ENCODE assay signal across 28 cellular contexts in genomic region chr6:108780784-108781183, GRCh38.
"Had no signal": no experiment of that assay in that cellular context is flagged by ENCODE, and none has a peak within 500 bp of the region (broad histone marks: within the 10 kb centered on the region; RNA-seq: fewer than 3 reads in every experiment).

No MANE protein-coding gene starts in this region.

- H3K4me3 Mint-ChIP-seq: activated CD4-positive, alpha-beta T cell treated with anti-CD3 and anti-CD28 coated beads, Interleukin-2, amount 10 ng/mL, durations not matched to agents 24 days and 14 days; activated CD8-positive, alpha-beta memory T cell treated with anti-CD3 and anti-CD28 coated beads, Interleukin-2, amount 10 ng/mL, durations not matched to agents 7 days and 5 days; activated naive CD8-positive, alpha-beta T cell treated with anti-CD3 and anti-CD28 coated beads for 36 hours; central memory CD8-positive, alpha-beta T cell had no signal

- H3K9me3 Mint-ChIP-seq: activated CD4-positive, alpha-beta T cell treated with anti-CD3 and anti-CD28 coated beads, Interleukin-2, amount 10 ng/mL, durations not matched to agents 24 days and 14 days; activated naive CD8-positive, alpha-beta T cell treated with anti-CD3 and anti-CD28 coated beads for 36 hours; central memory CD8-positive, alpha-beta T cell had no signal

- H3K27ac ChIP-seq: ascending aorta, cardiac muscle cell had no signal

- H3K36me3 ChIP-seq: ascending aorta, cardiac muscle cell had no signal

- DNase-seq: activated CD4-positive, alpha-beta T cell treated with anti-CD3 and anti-CD28 coated beads, Interleukin-2, amount 10 ng/mL, durations not matched to agents 24 days and 14 days; activated CD4-positive, alpha-beta T cell treated with anti-CD3 and anti-CD28 coated beads, Interleukin-2, amount 50 U/mL, for 48 hours; activated CD8-positive, alpha-beta memory T cell treated with anti-CD3 and anti-CD28 coated beads for 24 hours; activated CD8-positive, alpha-beta memory T cell treated with anti-CD3 and anti-CD28 coated beads, Interleukin-2, amount 10 ng/mL, durations not matched to agents 7 days and 5 days; activated CD8-positive, alpha-beta memory T cell treated with anti-CD3 and anti-CD28 coated beads, Interleukin-2, amount 50 U/mL, for 48 hours; activated effector memory CD4-positive, alpha-beta T cell treated with Interleukin-2 at 50 U/mL for 16 hours; activated naive CD4-positive, alpha-beta T cell treated with anti-CD3 and anti-CD28 coated beads, Interleukin-2, amount 50 U/mL, for 16 hours; activated naive CD8-positive, alpha-beta T cell treated with anti-CD3 and anti-CD28 coated beads for 36 hours; activated T-cell treated with anti-CD3 and anti-CD28 coated beads, Interleukin-2, amount 50 U/mL, for 48 hours; amniotic stem cell; NCI-H1092 treated with DMSO at 0.1 percent for 48 hours; NCI-H1417; NCI-H146; NCI-H187; NCI-H2029 treated with DMSO at 0.1 percent for 48 hours; NCI-H2107; NCI-H2171; NCI-H510A; NCI-H526; NCI-H748 treated with DMSO at 0.1 percent for 48 hours; NK-92 treated with Interleukin-12 subunit alpha and Interleukin-12 subunit beta, amount 100 ng/mL, for 24 hours; PC-3; Right ventricle myocardium superior; SW 1271; T1000 had no signal

- H3K9me3 ChIP-seq: ascending aorta had no signal

- H3K4me3 ChIP-seq: cardiac muscle cell had no signal

- ATAC-seq: activated CD8-positive, alpha-beta memory T cell treated with anti-CD3 and anti-CD28 coated beads, Interleukin-2, amount 10 ng/mL, durations not matched to agents 7 days and 5 days; PC-3 had no signal

- H3K36me3 Mint-ChIP-seq: activated CD8-positive, alpha-beta memory T cell treated with anti-CD3 and anti-CD28 coated beads, Interleukin-2, amount 10 ng/mL, durations not matched to agents 7 days and 5 days; activated naive CD8-positive, alpha-beta T cell treated with anti-CD3 and anti-CD28 coated beads for 36 hours had no signal

- H3K27me3 ChIP-seq: ascending aorta had no signal

- H3K27ac Mint-ChIP-seq: activated CD4-positive, alpha-beta T cell treated with anti-CD3 and anti-CD28 coated beads, Interleukin-2, amount 10 ng/mL, durations not matched to agents 24 days and 14 days; activated CD8-positive, alpha-beta memory T cell treated with anti-CD3 and anti-CD28 coated beads, Interleukin-2, amount 10 ng/mL, durations not matched to agents 7 days and 5 days; activated naive CD8-positive, alpha-beta T cell treated with anti-CD3 and anti-CD28 coated beads for 36 hours had no signal

- H3K27me3 Mint-ChIP-seq: central memory CD8-positive, alpha-beta T cell had no signal
